In the genomic region with DNA sequence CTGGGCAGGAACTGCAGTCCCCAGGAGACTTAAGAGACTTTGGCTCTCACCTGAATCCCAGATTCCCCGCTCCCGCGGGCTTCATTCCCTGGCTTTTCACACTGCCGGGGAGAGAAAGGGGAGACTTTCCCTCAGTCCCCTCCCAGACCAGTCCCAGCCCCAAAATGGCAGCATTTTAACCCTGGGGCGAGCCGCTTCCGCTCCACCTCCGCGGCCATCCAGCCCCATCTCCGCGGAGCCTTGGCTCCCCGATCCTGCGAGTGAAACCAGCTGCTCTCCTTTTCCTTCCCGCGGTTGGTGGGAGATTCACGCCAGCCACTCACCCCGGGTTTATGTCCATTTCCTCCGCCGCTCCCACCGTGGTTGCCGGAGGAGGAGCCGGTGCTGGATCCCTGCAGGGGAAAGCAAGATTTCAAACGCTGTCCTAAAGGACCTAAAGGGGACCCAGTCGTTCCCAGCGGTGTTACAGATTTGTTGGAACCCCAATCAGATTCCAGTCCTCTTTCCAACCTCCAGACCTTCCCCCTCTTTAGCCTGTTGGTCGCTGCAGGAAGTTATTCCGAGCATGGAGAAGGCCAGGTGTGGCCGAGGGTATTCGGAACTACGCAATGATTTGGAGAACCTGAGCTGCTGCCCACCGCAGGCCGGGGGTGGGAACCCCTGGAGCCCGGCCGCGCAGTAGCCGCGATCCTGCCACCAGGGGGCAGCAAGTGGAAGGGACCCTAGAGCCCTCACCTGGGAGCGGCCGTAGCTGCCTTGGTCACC, we compare ENCODE assay signal across 8 cellular contexts. TPM values are rescaled to one million over a fixed set of nuclear protein-coding genes. Genes with fewer than 3 reads are reported as not detected.
DNase-seq lines count a peak whose midpoint lies in the region; ATAC-seq and TF ChIP-seq lines count a peak whose summit lies in the region.

No MANE protein-coding gene starts in this region.

- H3K36me3 Mint-ChIP-seq in T-helper 1 cell treated with Interleukin-12 subunit alpha and Interleukin-12 subunit beta and Interleukin-4 antibody, amounts not matched to agents 30 μg/mL and 1 μg/mL, for 36 hours (ENCODE audit: low read depth), result no peaks in the 10 kb centered on the region

- peak overlapping the region; percentile 40 for H3K4me3 Mint-ChIP-seq in T-helper 1 cell treated with Interleukin-12 subunit alpha and Interleukin-12 subunit beta and Interleukin-4 antibody, amounts not matched to agents 30 μg/mL and 1 μg/mL, for 36 hours

- no peak overlapping the region for H3K27ac Mint-ChIP-seq in T-helper 1 cell treated with Interleukin-12 subunit alpha and Interleukin-12 subunit beta and Interleukin-4 antibody, amounts not matched to agents 30 μg/mL and 1 μg/mL, for 36 hours

- TF ChIP-seq CTCF in GM12874 (IDR thresholded peaks at IDR 0.05; ENCODE audit: insufficient read depth, low read depth, low read length), result peak; percentile 98

- ATAC-seq in sciatic nerve, result peak; percentile 88
- ATAC-seq in HG02678 (IDR thresholded peaks at IDR 0.05; ENCODE audit: unreplicated experiment), result no peak
- ATAC-seq in GM21447 (IDR thresholded peaks at IDR 0.05; ENCODE audit: unreplicated experiment), result no peak

- intact Hi-C loops in sciatic nerve (cut with DNase I), result no loop called here

- peaks cover 6% of the 10 kb centered on the region for H3K4me1 Mint-ChIP-seq in T-helper 1 cell treated with Interleukin-12 subunit alpha and Interleukin-12 subunit beta and Interleukin-4 antibody, amounts not matched to agents 30 μg/mL and 1 μg/mL, for 36 hours (ENCODE audit: low read depth)

- peaks cover 76% of the 10 kb centered on the region for H3K27me3 Mint-ChIP-seq in T-helper 1 cell treated with Interleukin-12 subunit alpha and Interleukin-12 subunit beta and Interleukin-4 antibody, amounts not matched to agents 30 μg/mL and 1 μg/mL, for 36 hours (ENCODE audit: low read depth)

- H3K9me3 Mint-ChIP-seq in T-helper 1 cell treated with Interleukin-12 subunit alpha and Interleukin-12 subunit beta and Interleukin-4 antibody, amounts not matched to agents 30 μg/mL and 1 μg/mL, for 36 hours, result no peaks in the 10 kb centered on the region

- DNase-seq in LHCN-M2 (ENCODE audit: low read depth) (peak; percentile 26), anterior cingulate cortex (lab: John Stamatoyannopoulos, UW) (peak in 45 of 58 donors; percentile 2 to 75 (median 23)), hypothalamus (lab: John Stamatoyannopoulos, UW) (peak in 48 of 51 donors; percentile 2 to 73 (median 34)), sciatic nerve (ENCODE audit: low spot score) (peak; percentile 88)

RNA-seq across cellular contexts. Expression of gene DMKN, which starts 3.4 kb away (rescaled TPM):
- total RNA-seq in LHCN-M2 (2014; rRNA removed), result 0.29 and 1.1 TPM in 2 replicates
- polyA plus RNA-seq in LHCN-M2 (2012), result 0.79 TPM
- total RNA-seq in sciatic nerve, result 26.5 TPM

RNA-seq across cellular contexts. Expression of gene SBSN, which starts 18.1 kb away (rescaled TPM):
- 0.77 TPM in 1 of 2 replicates, not detected in the other for total RNA-seq in LHCN-M2 (2014; rRNA removed)
- 0.04 TPM for polyA plus RNA-seq in LHCN-M2 (2012)
- total RNA-seq in sciatic nerve, result not detected

RNA-seq across cellular contexts. Expression of gene KRTDAP, which starts 19.8 kb away (rescaled TPM):
- total RNA-seq in LHCN-M2 (2014; rRNA removed) (not detected in 2 replicates), sciatic nerve (not detected)
- polyA plus RNA-seq in LHCN-M2 (2012), result not detected

RNA-seq across cellular contexts. Expression of gene GAPDHS, which starts 23.2 kb away (rescaled TPM):
- total RNA-seq in LHCN-M2 (2014; rRNA removed) (not detected in 2 replicates), sciatic nerve (not detected)
- polyA plus RNA-seq in LHCN-M2 (2012), result not detected

RNA-seq across cellular contexts. Expression of gene TMEM147, which starts 35.4 kb away (rescaled TPM):
- total RNA-seq in LHCN-M2 (2014; rRNA removed), result 106 and 114 TPM in 2 replicates
- polyA plus RNA-seq in LHCN-M2 (2012), result 151 TPM
- total RNA-seq in sciatic nerve, result 53.9 TPM

Comparison
In these comparisons a context has a peak if more than half of its experiments do, and no peak if none do; other contexts are left out.
1. DNase-seq: peak in every context shown above with its lines; median percentile 88 in sciatic nerve; 34 in hypothalamus; 26 in LHCN-M2; 23 in anterior cingulate cortex.
2. RNA of gene DMKN, which starts 3.4 kb away (total RNA-seq): 26.5 TPM in sciatic nerve (single experiment); 0.29 to 1.1 TPM in LHCN-M2; every median in the first group is over 10 times any median in the second.